In genomic region chr5:146192571-146193043, GRCh38 we compare ENCODE assay signal across 1 cellular context.
TF ChIP-seq lines count a peak whose summit lies in the region.

No MANE protein-coding gene starts in this region.

TF ChIP-seq in HEK293, 187 proteins besides CTCF, POLR2A, EP300 and RAD21 (continued from another document):
- TF ChIP-seq ZNF623 (tag by site-specific recombination; IDR thresholded peaks at IDR 0.05) (no peak), ZNF398 (tag by site-specific recombination; IDR thresholded peaks at IDR 0.05) (peak; percentile 30; the same call in 1 of the 2 replicates), ZNF324 (tag by site-specific recombination; IDR thresholded peaks at IDR 0.05) (peak; percentile 32; the same call in 1 of the 2 replicates), ZSCAN18 (tag by site-specific recombination; IDR thresholded peaks at IDR 0.05) (peak; percentile 43; the same call in 1 of the 2 replicates), ELK4 (IDR thresholded peaks at IDR 0.05; ENCODE audit: borderline replicate concordance, low read depth, low read length) (no peak), ZBTB6 (tag by site-specific recombination; IDR thresholded peaks at IDR 0.05) (no peak), PRDM10 (tag by site-specific recombination; IDR thresholded peaks at IDR 0.05) (peak; percentile 86), ZSCAN23 (tag by site-specific recombination; IDR thresholded peaks at IDR 0.05) (no peak)
- TF ChIP-seq, protein P1, sequence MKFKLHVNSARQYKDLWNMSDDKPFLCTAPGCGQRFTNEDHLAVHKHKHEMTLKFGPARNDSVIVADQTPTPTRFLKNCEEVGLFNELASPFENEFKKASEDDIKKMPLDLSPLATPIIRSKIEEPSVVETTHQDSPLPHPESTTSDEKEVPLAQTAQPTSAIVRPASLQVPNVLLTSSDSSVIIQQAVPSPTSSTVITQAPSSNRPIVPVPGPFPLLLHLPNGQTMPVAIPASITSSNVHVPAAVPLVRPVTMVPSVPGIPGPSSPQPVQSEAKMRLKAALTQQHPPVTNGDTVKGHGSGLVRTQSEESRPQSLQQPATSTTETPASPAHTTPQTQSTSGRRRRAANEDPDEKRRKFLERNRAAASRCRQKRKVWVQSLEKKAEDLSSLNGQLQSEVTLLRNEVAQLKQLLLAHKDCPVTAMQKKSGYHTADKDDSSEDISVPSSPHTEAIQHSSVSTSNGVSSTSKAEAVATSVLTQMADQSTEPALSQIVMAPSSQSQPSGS (tag by site-specific recombination; IDR thresholded peaks at IDR 0.05; ENCODE audit: low read depth): peak; percentile 60; the same call in 1 of the 2 replicates
